12 cellular contexts compared by ENCODE assay signal in the genomic region with DNA sequence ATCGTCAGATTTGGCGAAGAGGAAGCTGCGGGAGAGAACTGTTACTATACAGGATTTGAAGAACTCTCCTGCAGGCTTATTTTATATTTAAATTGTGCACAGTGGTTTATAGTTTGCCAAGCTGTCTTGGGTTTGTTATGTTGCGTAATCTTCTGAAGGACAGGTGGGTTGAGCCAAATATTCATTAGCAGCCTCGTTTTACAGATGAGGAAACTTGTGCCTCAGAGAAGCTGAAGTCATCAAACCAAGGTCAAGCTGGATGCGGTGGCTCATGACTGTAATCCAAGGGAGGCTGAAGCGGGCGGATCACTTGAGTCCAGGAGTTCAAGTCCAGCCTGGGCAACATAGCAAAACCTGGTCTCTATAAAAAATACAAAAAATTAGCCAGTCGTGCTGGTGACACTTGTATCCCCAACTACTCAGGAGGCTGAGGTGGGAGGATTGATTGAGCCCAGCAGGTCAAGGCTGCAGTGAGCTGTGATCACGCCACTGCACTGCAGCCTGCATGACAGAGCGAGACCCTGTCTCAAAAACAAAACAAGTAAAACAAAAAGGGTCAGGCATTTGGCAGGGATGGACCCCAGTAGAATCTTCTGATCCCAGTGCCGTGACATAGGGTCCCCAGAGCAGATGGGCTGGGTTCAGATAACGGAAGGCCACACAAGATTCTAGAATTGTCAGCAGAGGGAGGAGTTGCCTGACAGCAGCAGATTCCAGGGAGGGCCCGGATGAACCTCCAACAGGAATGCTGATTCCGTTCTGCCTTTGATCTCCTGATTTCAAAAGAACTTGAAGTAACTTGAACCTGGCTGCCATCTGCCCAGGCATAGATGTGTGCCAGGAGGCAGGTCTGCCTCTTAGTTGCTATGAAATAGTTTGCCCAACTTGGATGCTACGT. TPM values are rescaled to one million over a fixed set of nuclear protein-coding genes. Genes with fewer than 3 reads are reported as not detected.
DNase-seq lines count a peak whose midpoint lies in the region; ATAC-seq and TF ChIP-seq lines count a peak whose summit lies in the region.
"Had no signal": no experiment of that assay in that cellular context is flagged by ENCODE, and none has a peak within 500 bp of the region (broad histone marks: within the 10 kb centered on the region; RNA-seq: fewer than 3 reads in every experiment).

No MANE protein-coding gene starts in this region.

- peaks cover 63% of the 10 kb centered on the region for H3K4me1 Mint-ChIP-seq in GM23338
- no peaks in the 10 kb centered on the region for H3K4me1 Mint-ChIP-seq in stimulated activated effector memory CD8-positive, alpha-beta T cell treated with anti-CD3 and anti-CD28 coated beads, Interleukin-12 subunit alpha, Interleukin-12 subunit beta, amount 100 ng/mL, for 72 hours
- H3K4me1 Mint-ChIP-seq: activated CD8-positive, alpha-beta memory T cell treated with anti-CD3 and anti-CD28 coated beads, Interleukin-2, amount 10 ng/mL, durations not matched to agents 7 days and 5 days had no signal

- H3F3A ChIP-seq in GM23338 (replicated peaks; ENCODE audit: low read depth) = 0 out of 2 replicates have a peak, but pooled peaks cover 6% of the 10 kb centered on the region

- peaks cover 40% of the 10 kb centered on the region for H3K4me1 ChIP-seq in GM23338 (ENCODE audit: insufficient read depth)

- H3K79me2 ChIP-seq in GM23338 (replicated peaks; ENCODE audit: insufficient read depth) = peaks cover 94% of the 10 kb centered on the region

- H3K27ac ChIP-seq in GM23338 (ENCODE audit: low read depth) = no peak overlapping the region

- peaks cover 9% of the 10 kb centered on the region for H3K27me3 Mint-ChIP-seq in GM23338 (ENCODE audit: insufficient read depth, low read depth, poor library complexity)
- H3K27me3 Mint-ChIP-seq: activated CD8-positive, alpha-beta memory T cell treated with anti-CD3 and anti-CD28 coated beads, Interleukin-2, amount 10 ng/mL, durations not matched to agents 7 days and 5 days; naive B cell had no signal

- H3K9me3 Mint-ChIP-seq in GM23338 = no peaks in the 10 kb centered on the region
- no peaks in the 10 kb centered on the region for H3K9me3 Mint-ChIP-seq in stimulated activated effector memory CD8-positive, alpha-beta T cell treated with anti-CD3 and anti-CD28 coated beads, Interleukin-12 subunit alpha, Interleukin-12 subunit beta, amount 100 ng/mL, for 72 hours

- no peak overlapping the region for H3K4me3 Mint-ChIP-seq in GM23338
- H3K4me3 Mint-ChIP-seq in stimulated activated effector memory CD8-positive, alpha-beta T cell treated with anti-CD3 and anti-CD28 coated beads, Interleukin-12 subunit alpha, Interleukin-12 subunit beta, amount 100 ng/mL, for 72 hours = no peak overlapping the region
- H3K4me3 Mint-ChIP-seq: activated CD8-positive, alpha-beta memory T cell treated with anti-CD3 and anti-CD28 coated beads, Interleukin-2, amount 10 ng/mL, durations not matched to agents 7 days and 5 days had no signal

- DNase-seq in GM23338 (ENCODE audit: low spot score) (peak; percentile 60), NOMO-1 (lab: John Stamatoyannopoulos, UW; ENCODE audit: unreplicated experiment in 2 of 2) (peak; percentile 61 to 84), omental fat pad (ENCODE audit: low spot score) (no peak), DMS114 treated with DMSO at 0.1 percent for 48 hours (lab: John Stamatoyannopoulos, UW; ENCODE audit: unreplicated experiment) (no peak)
- no peak for DNase-seq in stimulated activated effector memory CD8-positive, alpha-beta T cell treated with anti-CD3 and anti-CD28 coated beads, Interleukin-12 subunit alpha, Interleukin-12 subunit beta, amount 100 ng/mL, for 72 hours (ENCODE audit: low spot score in 2 of 2)
- DNase-seq: activated CD8-positive, alpha-beta memory T cell treated with anti-CD3 and anti-CD28 coated beads, Interleukin-2, amount 10 ng/mL, durations not matched to agents 7 days and 5 days; naive B cell; NCI-H1436; stimulated activated CD4-positive, alpha-beta T cell treated with anti-CD3 and anti-CD28 coated beads, Interleukin-12 subunit alpha, Interleukin-12 subunit beta, amount 100 ng/mL, for 4 hours had no signal

- H3K9me2 ChIP-seq in GM23338 (ENCODE audit: insufficient read depth) = no peaks in the 10 kb centered on the region

- H4K20me1 ChIP-seq in GM23338 (replicated peaks; ENCODE audit: insufficient read depth) = peaks cover 10% of the 10 kb centered on the region; the same call in 1 of the 2 replicates

- no peak overlapping the region for H2AFZ ChIP-seq in GM23338

- no peaks in the 10 kb centered on the region for H3K27me3 ChIP-seq in GM23338 (ENCODE audit: insufficient read depth)

- peaks cover 20% of the 10 kb centered on the region for H3K36me3 Mint-ChIP-seq in GM23338 (ENCODE audit: low read depth)
- no peaks in the 10 kb centered on the region for H3K36me3 Mint-ChIP-seq in stimulated activated effector memory CD8-positive, alpha-beta T cell treated with anti-CD3 and anti-CD28 coated beads, Interleukin-12 subunit alpha, Interleukin-12 subunit beta, amount 100 ng/mL, for 72 hours
- H3K36me3 Mint-ChIP-seq: activated CD8-positive, alpha-beta memory T cell treated with anti-CD3 and anti-CD28 coated beads, Interleukin-2, amount 10 ng/mL, durations not matched to agents 7 days and 5 days; naive B cell had no signal

- no peak for TF ChIP-seq CTCF in GM23338 (conservative IDR thresholded peaks at IDR 0.05; ENCODE audit: low read depth in 2 of 2)
- TF ChIP-seq CTCF in omental fat pad (IDR thresholded peaks at IDR 0.05) = no peak

- ATAC-seq in GM23338 (no peak), esophagus mucosa (peak; percentile 49), omental fat pad (ENCODE audit: low FRiP score) (peak; percentile 29), GM18858 (IDR thresholded peaks at IDR 0.05; ENCODE audit: unreplicated experiment) (no peak), GM19397 (IDR thresholded peaks at IDR 0.05; ENCODE audit: unreplicated experiment) (no peak)
- ATAC-seq in stimulated activated effector memory CD8-positive, alpha-beta T cell treated with anti-CD3 and anti-CD28 coated beads, Interleukin-12 subunit alpha, Interleukin-12 subunit beta, amount 100 ng/mL, for 72 hours = no peak
- ATAC-seq: activated CD8-positive, alpha-beta memory T cell treated with anti-CD3 and anti-CD28 coated beads, Interleukin-2, amount 10 ng/mL, durations not matched to agents 7 days and 5 days had no signal

- no peaks in the 10 kb centered on the region for H3K36me3 ChIP-seq in GM23338 (ENCODE audit: insufficient read depth)

- no peak overlapping the region; the same call in 1 of the 2 replicates for H3K4me2 ChIP-seq in GM23338

- H3K4me3 ChIP-seq in GM23338 = no peak overlapping the region

- H3K27ac Mint-ChIP-seq in GM23338 = peak overlapping the region; percentile 51; the same call in 1 of the 2 replicates
- no peak overlapping the region for H3K27ac Mint-ChIP-seq in stimulated activated effector memory CD8-positive, alpha-beta T cell treated with anti-CD3 and anti-CD28 coated beads, Interleukin-12 subunit alpha, Interleukin-12 subunit beta, amount 100 ng/mL, for 72 hours
- H3K27ac Mint-ChIP-seq: activated CD8-positive, alpha-beta memory T cell treated with anti-CD3 and anti-CD28 coated beads, Interleukin-2, amount 10 ng/mL, durations not matched to agents 7 days and 5 days had no signal

TF ChIP-seq in GM23338, 12 proteins besides CTCF, POLR2A, EP300 and RAD21 (continues in another document):
- TF ChIP-seq CREB1 (CRISPR knock-in tag; IDR thresholded peaks at IDR 0.05; ENCODE audit: low read depth) = no peak
- TF ChIP-seq ZNF114 (CRISPR knock-in tag; IDR thresholded peaks at IDR 0.05) = no peak

RNA-seq across cellular contexts. Expression of a gene that starts 50.6 kb away (rescaled TPM):
- 50.9 and 57.6 TPM in 2 replicates for total RNA-seq in GM23338 (2014; rRNA removed; shearing (Covaris generic))
- polyA plus RNA-seq in GM23338 (2016; fragmentation: Nextera tagmentation; extraction: Ambion mirVana) = 15.1 and 15.6 TPM in 2 replicates
- total RNA-seq in esophagus mucosa (10.7 TPM), omental fat pad (10 to 100 TPM; 32.5 to 66.9 (median 44.2) TPM)

Comparison
In these comparisons a context has a peak if more than half of its experiments do, and no peak if none do; other contexts are left out.
1. ATAC-seq: peak in esophagus mucosa (single experiment) and omental fat pad (single experiment); none in GM23338 (single experiment), GM18858 (single experiment), stimulated activated effector memory CD8-positive, alpha-beta T cell treated with anti-CD3 and anti-CD28 coated beads, Interleukin-12 subunit alpha, Interleukin-12 subunit beta, amount 100 ng/mL, for 72 hours (single experiment) and GM19397 (single experiment).
2. DNase-seq: peak in GM23338 (single experiment) and NOMO-1 (2 of 2); none in omental fat pad (single experiment), DMS114 treated with DMSO at 0.1 percent for 48 hours (single experiment) and stimulated activated effector memory CD8-positive, alpha-beta T cell treated with anti-CD3 and anti-CD28 coated beads, Interleukin-12 subunit alpha, Interleukin-12 subunit beta, amount 100 ng/mL, for 72 hours (0 of 2).